In genomic region chr1:53090227-53091147, GRCh38 we compare ENCODE assay signal across 14 cellular contexts. TPM values are rescaled to one million over a fixed set of nuclear protein-coding genes. Genes with fewer than 3 reads are reported as not detected.
A peak's percentile ranks its signal among the peaks of the same experiment; 100 is the strongest.
DNase-seq lines count a peak whose midpoint lies in the region; TF ChIP-seq lines count a peak whose summit lies in the region.
"Had no signal": no experiment of that assay in that cellular context is flagged by ENCODE, and none has a peak within 500 bp of the region (broad histone marks: within the 10 kb centered on the region; RNA-seq: fewer than 3 reads in every experiment).

No MANE protein-coding gene starts in this region.

- peaks cover 0 to 9% of the 10 kb centered on the region in 2 donors for H3K4me1 Mint-ChIP-seq in immature natural killer cell
- H3K4me1 Mint-ChIP-seq in activated T-helper 1 cell treated with anti-CD3 and anti-CD28 coated beads, Interleukin-12 subunit alpha, Interleukin-12 subunit beta, Interleukin-2, Interleukin-4 antibody, amounts not matched to agents 30 ng/mL and 10 ng/mL and 1 ng/mL, durations not matched to agents 14 hours and 24 hours and 36 hours (ENCODE audit: low read depth) = no peaks in the 10 kb centered on the region
- no peaks in the 10 kb centered on the region for H3K4me1 Mint-ChIP-seq in MCF 10A (ENCODE audit: insufficient read depth, unreplicated experiment)

- H3K36me3 Mint-ChIP-seq in immature natural killer cell (no peaks in the 10 kb centered on the region), MCF 10A (ENCODE audit: insufficient read depth, unreplicated experiment) (no peaks in the 10 kb centered on the region)
- no peaks in the 10 kb centered on the region for H3K36me3 Mint-ChIP-seq in activated T-helper 1 cell treated with anti-CD3 and anti-CD28 coated beads, Interleukin-12 subunit alpha, Interleukin-12 subunit beta, Interleukin-2, Interleukin-4 antibody, amounts not matched to agents 30 ng/mL and 10 ng/mL and 1 ng/mL, durations not matched to agents 14 hours and 24 hours and 36 hours (ENCODE audit: low read depth)

- H3K27ac ChIP-seq in VCaP (peak overlapping the region; percentile 54; the same call in 1 of the 2 replicates), skeletal muscle tissue (ENCODE audit: low read depth, low read length) (no peak overlapping the region)
- H3K27ac ChIP-seq: pancreas, spleen had no signal

- H3K9ac ChIP-seq in skeletal muscle tissue (ENCODE audit: low read depth in 1 of 3, low read length in 3 of 3) = peak overlapping the region in 1 of 3 donors; percentile 62

- H3K9me3 ChIP-seq in skeletal muscle tissue (ENCODE audit: control insufficient read depth in 3 of 3, low read length in 3 of 3) = no peaks in the 10 kb centered on the region
- H3K9me3 ChIP-seq: pancreas, spleen had no signal

- peak overlapping the region; percentile 27 to 41 (median 38) for H3K4me3 ChIP-seq in skeletal muscle tissue (ENCODE audit: low read length in 3 of 3)
- H3K4me3 ChIP-seq: pancreas, spleen had no signal

- H3K4me1 ChIP-seq in skeletal muscle tissue (ENCODE audit: control insufficient read depth in 3 of 3, insufficient read depth in 3 of 3, low read length in 3 of 3) = peaks cover 0 to 10% (median 6%) of the 10 kb centered on the region in 3 donors
- H3K4me1 ChIP-seq: pancreas, spleen had no signal

- H3K9me3 Mint-ChIP-seq in immature natural killer cell (no peaks in the 10 kb centered on the region), MCF 10A (ENCODE audit: unreplicated experiment) (no peaks in the 10 kb centered on the region)
- no peaks in the 10 kb centered on the region for H3K9me3 Mint-ChIP-seq in activated T-helper 1 cell treated with anti-CD3 and anti-CD28 coated beads, Interleukin-12 subunit alpha, Interleukin-12 subunit beta, Interleukin-2, Interleukin-4 antibody, amounts not matched to agents 30 ng/mL and 10 ng/mL and 1 ng/mL, durations not matched to agents 14 hours and 24 hours and 36 hours

- H3K4me3 Mint-ChIP-seq in immature natural killer cell = peak overlapping the region; percentile 53 to 77 (median 67)
- H3K4me3 Mint-ChIP-seq in activated T-helper 1 cell treated with anti-CD3 and anti-CD28 coated beads, Interleukin-12 subunit alpha, Interleukin-12 subunit beta, Interleukin-2, Interleukin-4 antibody, amounts not matched to agents 30 ng/mL and 10 ng/mL and 1 ng/mL, durations not matched to agents 14 hours and 24 hours and 36 hours = no peak overlapping the region
- H3K4me3 Mint-ChIP-seq in MCF 10A (ENCODE audit: unreplicated experiment) = no peak overlapping the region

- H3K36me3 ChIP-seq in skeletal muscle tissue (ENCODE audit: control insufficient read depth in 3 of 3, insufficient read depth in 3 of 3, low read length in 3 of 3) = no peaks in the 10 kb centered on the region
- H3K36me3 ChIP-seq: pancreas, spleen had no signal

- DNase-seq in KBM-7 (peak; percentile 41), immature natural killer cell (peak; percentile 35 to 66 (median 42)), MCF 10A (ENCODE audit: unreplicated experiment) (no peak), DMS 273 treated with DMSO at 0.1 percent for 48 hours (lab: John Stamatoyannopoulos, UW) (no peak)
- no peak for DNase-seq in activated T-helper 1 cell treated with anti-CD3 and anti-CD28 coated beads, Interleukin-12 subunit alpha, Interleukin-12 subunit beta, Interleukin-2, Interleukin-4 antibody, amounts not matched to agents 30 ng/mL and 10 ng/mL and 1 ng/mL, durations not matched to agents 14 hours and 24 hours and 36 hours (ENCODE audit: low spot score)
- no peak for DNase-seq in stimulated activated CD4-positive, alpha-beta T cell treated with anti-CD3 and anti-CD28 coated beads, Interleukin-4, amount 100 ng/mL, for 1 hour
- DNase-seq: COR-L47; pancreas; spleen; stimulated activated naive CD8-positive, alpha-beta T cell treated with anti-CD3 and anti-CD28 coated beads, Interleukin-15, Interleukin-2, amounts not matched to agents 100 U/mL and 50 U/mL, for 24 hours had no signal

- H3K27me3 ChIP-seq in skeletal muscle tissue (ENCODE audit: control insufficient read depth in 3 of 3, insufficient read depth in 3 of 3, low read length in 3 of 3) = peaks cover 0 to 7% (median 5%) of the 10 kb centered on the region in 3 donors
- H3K27me3 ChIP-seq: pancreas had no signal

- in situ Hi-C loops in KBM-7 (cut with MboI; ENCODE audit: low pct_unique_long_range_greater_than_20kb, low sequenced_read_pairs) = no loop called here

- POLR2A ChIA-PET in MCF 10A (lab: Yijun Ruan, JAX) = no interaction called here

- H3K27me3 Mint-ChIP-seq in immature natural killer cell (ENCODE audit: low read depth in 3 of 3) (peaks cover 0 to 4% (median 0%) of the 10 kb centered on the region in 3 donors), MCF 10A (ENCODE audit: insufficient read depth, unreplicated experiment) (no peaks in the 10 kb centered on the region)
- H3K27me3 Mint-ChIP-seq in activated T-helper 1 cell treated with anti-CD3 and anti-CD28 coated beads, Interleukin-12 subunit alpha, Interleukin-12 subunit beta, Interleukin-2, Interleukin-4 antibody, amounts not matched to agents 30 ng/mL and 10 ng/mL and 1 ng/mL, durations not matched to agents 14 hours and 24 hours and 36 hours (ENCODE audit: insufficient read depth) = peaks cover 2% of the 10 kb centered on the region

- peak overlapping the region; percentile 57 to 89 (median 85) for H3K27ac Mint-ChIP-seq in immature natural killer cell
- H3K27ac Mint-ChIP-seq in activated T-helper 1 cell treated with anti-CD3 and anti-CD28 coated beads, Interleukin-12 subunit alpha, Interleukin-12 subunit beta, Interleukin-2, Interleukin-4 antibody, amounts not matched to agents 30 ng/mL and 10 ng/mL and 1 ng/mL, durations not matched to agents 14 hours and 24 hours and 36 hours = no peak overlapping the region
- no peak overlapping the region for H3K27ac Mint-ChIP-seq in MCF 10A (ENCODE audit: low read depth, unreplicated experiment)

- CTCF ChIA-PET in MCF 10A (lab: Yijun Ruan, JAX) = interaction anchor here (0.6 to 0.8 kb wide), 2 partner anchors 75 to 90 kb away, joined by 3 read pairs; no protein-coding TSS in a partner anchor

- intact Hi-C loops in activated T-helper 1 cell treated with anti-CD3 and anti-CD28 coated beads, Interleukin-12 subunit alpha, Interleukin-12 subunit beta, Interleukin-2, Interleukin-4 antibody, amounts not matched to agents 30 ng/mL and 10 ng/mL and 1 ng/mL, durations not matched to agents 14 hours and 24 hours and 36 hours (cut with micrococcal nuclease) = no loop called here
- intact Hi-C loops in MCF 10A (cut with micrococcal nuclease) = no loop called here

- BruUV-seq in MCF 10A (replicated peaks; lab: Mats Ljungman, UMichigan) = no TSS peak

- TF ChIP-seq CTCF in VCaP (conservative IDR thresholded peaks at IDR 0.05) (no peak), MCF 10A (IDR thresholded peaks at IDR 0.05; ENCODE audit: unreplicated experiment) (no peak)

RNA-seq across cellular contexts. Expression of gene PODN, which starts 28.5 kb away (rescaled TPM):
- 1 to 10 TPM; 1.7 to 4.3 (median 2.9) TPM for polyA plus RNA-seq in immature natural killer cell
- total RNA-seq in skeletal muscle tissue = 3.7 TPM
- total RNA-seq in activated T-helper 1 cell treated with anti-CD3 and anti-CD28 coated beads, Interleukin-12 subunit alpha, Interleukin-12 subunit beta, Interleukin-2, Interleukin-4 antibody, amounts not matched to agents 30 ng/mL and 10 ng/mL and 1 ng/mL, durations not matched to agents 14 hours and 24 hours and 36 hours = not detected in 2 replicates
- not detected in 2 replicates for total RNA-seq in MCF 10A (2022)
- total RNA-seq: NCI-H460, SK-MEL-5 had no signal

RNA-seq across cellular contexts. Expression of gene SLC1A7, which starts 52.0 kb away (rescaled TPM):
- 1 to 10 TPM; 2.1 to 6.4 (median 4.8) TPM for polyA plus RNA-seq in immature natural killer cell
- not detected for total RNA-seq in skeletal muscle tissue
- total RNA-seq in activated T-helper 1 cell treated with anti-CD3 and anti-CD28 coated beads, Interleukin-12 subunit alpha, Interleukin-12 subunit beta, Interleukin-2, Interleukin-4 antibody, amounts not matched to agents 30 ng/mL and 10 ng/mL and 1 ng/mL, durations not matched to agents 14 hours and 24 hours and 36 hours = not detected in 2 replicates
- total RNA-seq in MCF 10A (2022) = not detected in 2 replicates
- total RNA-seq: NCI-H460, pancreas, SK-MEL-5 had no signal

Comparison
In these comparisons a context has a peak if more than half of its experiments do, and no peak if none do; other contexts are left out.
1. DNase-seq: peak in KBM-7 (single experiment) and immature natural killer cell (3 of 3); none in activated T-helper 1 cell treated with anti-CD3 and anti-CD28 coated beads, Interleukin-12 subunit alpha, Interleukin-12 subunit beta, Interleukin-2, Interleukin-4 antibody, amounts not matched to agents 30 ng/mL and 10 ng/mL and 1 ng/mL, durations not matched to agents 14 hours and 24 hours and 36 hours (single experiment), stimulated activated CD4-positive, alpha-beta T cell treated with anti-CD3 and anti-CD28 coated beads, Interleukin-4, amount 100 ng/mL, for 1 hour (single experiment), MCF 10A (single experiment) and DMS 273 treated with DMSO at 0.1 percent for 48 hours (single experiment).
2. H3K27ac Mint-ChIP-seq: peak in immature natural killer cell (6 of 6); none in activated T-helper 1 cell treated with anti-CD3 and anti-CD28 coated beads, Interleukin-12 subunit alpha, Interleukin-12 subunit beta, Interleukin-2, Interleukin-4 antibody, amounts not matched to agents 30 ng/mL and 10 ng/mL and 1 ng/mL, durations not matched to agents 14 hours and 24 hours and 36 hours (single experiment) and MCF 10A (single experiment).
3. H3K4me3 Mint-ChIP-seq: peak in immature natural killer cell (5 of 5); none in activated T-helper 1 cell treated with anti-CD3 and anti-CD28 coated beads, Interleukin-12 subunit alpha, Interleukin-12 subunit beta, Interleukin-2, Interleukin-4 antibody, amounts not matched to agents 30 ng/mL and 10 ng/mL and 1 ng/mL, durations not matched to agents 14 hours and 24 hours and 36 hours (single experiment) and MCF 10A (single experiment).